Comparison of ENCODE assay signal across 8 cellular contexts in the genomic region with DNA sequence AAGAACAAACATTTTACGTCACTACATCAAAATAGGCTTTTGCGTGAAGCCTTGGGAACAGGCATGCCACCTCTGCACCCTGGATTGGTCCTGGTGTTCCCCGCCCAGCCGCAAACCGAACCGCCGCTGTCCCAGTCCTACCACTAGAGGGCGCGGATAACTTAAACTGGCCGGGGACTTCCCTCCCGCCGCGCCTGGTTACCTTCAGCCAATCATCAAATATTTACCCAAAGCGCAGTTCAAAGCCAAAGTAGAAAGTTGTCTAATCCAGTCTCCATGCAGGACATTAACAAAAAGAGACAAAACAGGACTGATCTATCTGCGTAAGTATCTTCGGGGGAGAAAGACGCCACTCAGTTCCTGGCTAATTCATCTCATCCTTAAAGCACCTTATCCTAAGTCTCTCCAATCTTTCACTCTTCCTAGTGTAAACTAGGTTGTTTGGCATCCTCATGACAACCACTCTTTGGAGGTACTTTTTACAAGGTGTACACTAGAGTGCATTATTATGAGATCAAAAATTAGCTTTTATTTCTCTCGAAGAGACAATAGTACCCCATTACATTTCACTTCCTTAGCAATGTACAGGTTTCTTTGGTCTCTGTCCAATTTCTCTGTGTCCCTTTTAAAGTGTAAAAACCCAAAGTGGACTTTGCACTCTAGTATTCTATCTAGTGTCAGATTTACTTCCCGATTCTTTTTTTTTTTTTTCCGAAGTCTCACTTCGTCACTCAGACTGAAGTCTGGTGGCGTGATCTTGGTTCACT. TPM values are rescaled to one million over a fixed set of nuclear protein-coding genes. Genes with fewer than 3 reads are reported as not detected.
DNase-seq lines count a peak whose midpoint lies in the region; ATAC-seq and TF ChIP-seq lines count a peak whose summit lies in the region.

No MANE protein-coding gene starts in this region.

- peak; percentile 93 for TF ChIP-seq CTCF in GM12872 (IDR thresholded peaks at IDR 0.05; ENCODE audit: insufficient read depth, low read depth, low read length)
- TF ChIP-seq CTCF in neural cell (IDR thresholded peaks at IDR 0.05; ENCODE audit: poor library complexity, severe bottlenecking), result peak; percentile 92

- TF ChIP-seq EP300 in neural cell (conservative IDR thresholded peaks at IDR 0.05; ENCODE audit: poor library complexity, severe bottlenecking), result no peak

- peak; percentile 70 for TF ChIP-seq RAD21 in neural cell (conservative IDR thresholded peaks at IDR 0.05)

- no peak overlapping the region for H3K27ac ChIP-seq in neural cell (ENCODE audit: low read length)

- H3F3A ChIP-seq in neural cell (ENCODE audit: insufficient read depth, low read length, poor library complexity, severe bottlenecking), result no peaks in the 10 kb centered on the region

- peak; percentile 87 for DNase-seq in M059J (ENCODE audit: low read depth)
- DNase-seq in SHP77 treated with DMSO at 0.1 percent for 48 hours (lab: John Stamatoyannopoulos, UW), result peak; percentile 75
- DNase-seq in activated T-helper 9 cell treated with anti-CD3 and anti-CD28 coated beads, Interleukin-2, amount 50 U/mL, for 16 hours (ENCODE audit: low read depth), result peak; percentile 80
- DNase-seq in fibroblast of peridontal ligament (ENCODE audit: extremely low read depth), result peak; percentile 88
- DNase-seq in stimulated activated naive CD4-positive, alpha-beta T cell treated with Interleukin-2 at 50 U/mL for 16 hours (lab: John Stamatoyannopoulos, UW), result peak; percentile 84

- H2AFZ ChIP-seq in neural cell (ENCODE audit: low read depth, low read length), result no peak overlapping the region

- no peak overlapping the region for H3K9ac ChIP-seq in neural cell (ENCODE audit: low read length)

- ATAC-seq in HG02870 (IDR thresholded peaks at IDR 0.05; ENCODE audit: unreplicated experiment), result no peak

- H3K36me3 ChIP-seq in neural cell (ENCODE audit: insufficient read depth, low read length), result no peaks in the 10 kb centered on the region

- H3K79me2 ChIP-seq in neural cell (replicated peaks; ENCODE audit: insufficient read depth, low read length), result peaks cover 7% of the 10 kb centered on the region

- H3K4me2 ChIP-seq in neural cell (ENCODE audit: low read length), result no peak overlapping the region

- H3K9me3 ChIP-seq in neural cell (ENCODE audit: low read length), result no peaks in the 10 kb centered on the region

- no peak overlapping the region for H3K4me3 ChIP-seq in neural cell (ENCODE audit: low read length)

- H3K9me2 ChIP-seq in neural cell (ENCODE audit: insufficient read depth, low read length), result no peaks in the 10 kb centered on the region

- no peaks in the 10 kb centered on the region for H4K20me1 ChIP-seq in neural cell (ENCODE audit: insufficient read depth)

- H3K27me3 ChIP-seq in neural cell (ENCODE audit: insufficient read depth, low read depth, low read length), result peaks cover 17% of the 10 kb centered on the region

TF ChIP-seq in neural cell, 6 proteins besides CTCF, POLR2A, EP300 and RAD21:
- peak; percentile 78 for TF ChIP-seq SMC3 (conservative IDR thresholded peaks at IDR 0.05; ENCODE audit: poor library complexity)
- no peak for TF ChIP-seq TAF1 (IDR thresholded peaks at IDR 0.05; ENCODE audit: low read depth)

RNA-seq across cellular contexts. Expression of gene CRY2, which starts 3.9 kb away (rescaled TPM):
- 3.1 and 6.1 TPM in 2 replicates for total RNA-seq in M059J (2014; rRNA removed; shearing (Covaris generic))
- 27.8 and 35.1 TPM in 2 replicates for polyA plus RNA-seq in neural cell
- 46.7 and 53.3 TPM in 2 replicates for polyA minus RNA-seq in neural cell

RNA-seq across cellular contexts. Expression of gene SLC35C1, which starts 38.4 kb away (rescaled TPM):
- 10.2 and 11.0 TPM in 2 replicates for total RNA-seq in M059J (2014; rRNA removed; shearing (Covaris generic))
- 2.3 and 3.3 TPM in 2 replicates for polyA plus RNA-seq in neural cell
- polyA minus RNA-seq in neural cell, result 5.9 and 6.6 TPM in 2 replicates

RNA-seq across cellular contexts. Expression of gene MAPK8IP1, which starts 42.1 kb away (rescaled TPM):
- 6.6 and 11.7 TPM in 2 replicates for total RNA-seq in M059J (2014; rRNA removed; shearing (Covaris generic))
- 58.8 and 76.0 TPM in 2 replicates for polyA plus RNA-seq in neural cell
- polyA minus RNA-seq in neural cell, result 99.9 and 101 TPM in 2 replicates
